ENCODE assay signal across 9 cellular contexts in genomic region chr9:36566813-36567217, GRCh38. TPM values are rescaled to one million over a fixed set of nuclear protein-coding genes. Genes with fewer than 3 reads are reported as not detected.
DNase-seq lines count a peak whose midpoint lies in the region; ATAC-seq and TF ChIP-seq lines count a peak whose summit lies in the region.
"Had no signal": no experiment of that assay in that cellular context is flagged by ENCODE, and none has a peak within 500 bp of the region (broad histone marks: within the 10 kb centered on the region; RNA-seq: fewer than 3 reads in every experiment).

No MANE protein-coding gene starts in this region.

- no peaks in the 10 kb centered on the region for H3K36me3 ChIP-seq in RWPE2 (ENCODE audit: low read depth)
- no peaks in the 10 kb centered on the region for H3K36me3 ChIP-seq in colonic mucosa

- intact Hi-C loops in posterior vena cava (cut with DNase I) = no loop called here
- intact Hi-C loops in colonic mucosa (cut with DNase I) = no loop called here

- ATAC-seq in RWPE2 (ENCODE audit: low read depth) = peak; percentile 66; the same call in 2 of the 3 replicates
- ATAC-seq in GM18861 (IDR thresholded peaks at IDR 0.05; ENCODE audit: unreplicated experiment) = no peak
- ATAC-seq in HG02885 (IDR thresholded peaks at IDR 0.05; ENCODE audit: poor library complexity, unreplicated experiment) = no peak

- TF ChIP-seq CTCF in RWPE2 (IDR thresholded peaks at IDR 0.05; ENCODE audit: poor library complexity, severe bottlenecking) (no peak), fibroblast of pulmonary artery (IDR thresholded peaks at IDR 0.05; ENCODE audit: low read length, missing control alignments) (no peak), colonic mucosa (IDR thresholded peaks at IDR 0.05) (no peak)

- H3K4me3 ChIP-seq in RWPE2 (ENCODE audit: severe bottlenecking) = no peak overlapping the region
- no peak overlapping the region for H3K4me3 ChIP-seq in fibroblast of pulmonary artery (replicated peaks; ENCODE audit: low read depth, low read length)
- no peak overlapping the region for H3K4me3 ChIP-seq in colonic mucosa

- H3K27me3 ChIP-seq in RWPE2 (ENCODE audit: insufficient read depth, poor library complexity, severe bottlenecking) = no peaks in the 10 kb centered on the region
- H3K27me3 ChIP-seq in colonic mucosa = no peaks in the 10 kb centered on the region

- H3K9me3 ChIP-seq in RWPE2 (ENCODE audit: severe bottlenecking) (no peaks in the 10 kb centered on the region), colonic mucosa (no peaks in the 10 kb centered on the region)

- H3K4me1 ChIP-seq in RWPE2 (ENCODE audit: insufficient read depth, poor library complexity, severe bottlenecking) (peaks cover 8% of the 10 kb centered on the region), colonic mucosa (no peaks in the 10 kb centered on the region)

- DNase-seq in Caki2 (ENCODE audit: low read depth) (peak; percentile 67), RWPE2 (ENCODE audit: low spot score) (no peak), fibroblast of pulmonary artery (ENCODE audit: low read depth) (peak; percentile 23), posterior vena cava (ENCODE audit: low spot score) (peak; percentile 81), NCI-H526 (lab: John Stamatoyannopoulos, UW) (no peak), colonic mucosa (no peak)
- DNase-seq: H7 had no signal

- H3K27ac ChIP-seq in RWPE2 (ENCODE audit: poor library complexity, severe bottlenecking) = no peak overlapping the region
- H3K27ac ChIP-seq in colonic mucosa = no peak overlapping the region

- no peak overlapping the region for H3K9ac ChIP-seq in colonic mucosa (ENCODE audit: low read depth in 2 of 2, low read length in 2 of 2)

- in situ Hi-C loops in Caki2 (cut with HindIII; ENCODE audit: low pct_unique_long_range_greater_than_20kb, low sequenced_read_pairs) = no loop called here

RNA-seq across cellular contexts. Expression of gene MELK, which starts 5.9 kb away (rescaled TPM):
- total RNA-seq in Caki2 (2014; rRNA removed; shearing (Covaris generic); ENCODE audit: low replicate concordance) = 23.3 and 27.1 TPM in 2 replicates
- under 1 TPM; 0.52 to 0.88 TPM for total RNA-seq in posterior vena cava
- total RNA-seq in colonic mucosa = 10 to 100 TPM; 11.9 to 39.8 TPM

Comparison
In these comparisons a context has a peak if more than half of its experiments do, and no peak if none do; other contexts are left out.
1. DNase-seq: peak in Caki2 (single experiment), fibroblast of pulmonary artery (single experiment) and posterior vena cava (single experiment); none in RWPE2 (single experiment), NCI-H526 (0 of 2) and colonic mucosa (single experiment).
2. RNA of gene MELK, which starts 5.9 kb away (total RNA-seq): 11.9 to 39.8 TPM in colonic mucosa and 23.3 to 27.1 TPM in Caki2; 0.52 to 0.88 TPM in posterior vena cava; every median in the first group is over 4 times any median in the second.